ENCODE assay signal across 8 cellular contexts in genomic region chr12:26614217-26614616, GRCh38.
DNase-seq lines count a peak whose midpoint lies in the region; ATAC-seq lines count a peak whose summit lies in the region.

No MANE protein-coding gene starts in this region.

- H3K27me3 Mint-ChIP-seq in activated CD4-positive, alpha-beta T cell treated with anti-CD3 and anti-CD28 coated beads, Interleukin-2, amount 10 ng/mL, durations not matched to agents 24 days and 14 days: no peaks in the 10 kb centered on the region

- no peak overlapping the region for H3K27ac ChIP-seq in mesendoderm (ENCODE audit: low read depth, low read length)

- peak; percentile 65 for DNase-seq in activated CD4-positive, alpha-beta T cell treated with anti-CD3 and anti-CD28 coated beads, Interleukin-2, amount 10 ng/mL, durations not matched to agents 24 days and 14 days
- no peak for DNase-seq in activated CD4-positive, alpha-beta T cell treated with anti-CD3 and anti-CD28 coated beads for 1 hour
- DNase-seq in NCI-H748 (lab: John Stamatoyannopoulos, UW; ENCODE audit: unreplicated experiment) (peak; percentile 49), cerebellar cortex (ENCODE audit: low spot score) (peak; percentile 68), mesendoderm (peak; percentile 48)

- no peaks in the 10 kb centered on the region for H3K9me3 Mint-ChIP-seq in activated CD4-positive, alpha-beta T cell treated with anti-CD3 and anti-CD28 coated beads, Interleukin-2, amount 10 ng/mL, durations not matched to agents 24 days and 14 days

- H3K18ac ChIP-seq in mesendoderm (ENCODE audit: low read length): no peak overlapping the region

- no peaks in the 10 kb centered on the region for H3K36me3 Mint-ChIP-seq in activated CD4-positive, alpha-beta T cell treated with anti-CD3 and anti-CD28 coated beads, Interleukin-2, amount 10 ng/mL, durations not matched to agents 24 days and 14 days (ENCODE audit: low read depth)

- WGBS in mesendoderm (ENCODE audit: extremely low coverage, insufficient coverage, low lambda C conversion rate): no CpG with 5 or more reads among the region's 2 CpGs

- H3K27ac Mint-ChIP-seq in activated CD4-positive, alpha-beta T cell treated with anti-CD3 and anti-CD28 coated beads, Interleukin-2, amount 10 ng/mL, durations not matched to agents 24 days and 14 days: no peak overlapping the region

- no peak overlapping the region for H2BK120ac ChIP-seq in mesendoderm (ENCODE audit: low read depth, low read length)

- H4K5ac ChIP-seq in mesendoderm (ENCODE audit: low read length): no peak overlapping the region

- H3K56ac ChIP-seq in mesendoderm (ENCODE audit: low read length): no peak overlapping the region

- no peak overlapping the region for H3K4me3 ChIP-seq in mesendoderm (ENCODE audit: low read length)

- H3K23ac ChIP-seq in mesendoderm (ENCODE audit: low read length): no peak overlapping the region

- H3K27me3 ChIP-seq in mesendoderm (ENCODE audit: insufficient read depth, low read length, poor library complexity): no peaks in the 10 kb centered on the region

- no peak for ATAC-seq in GM18867 (IDR thresholded peaks at IDR 0.05; ENCODE audit: unreplicated experiment)
- ATAC-seq in HG02610 (IDR thresholded peaks at IDR 0.05; ENCODE audit: unreplicated experiment): no peak
- ATAC-seq in GM19452 (IDR thresholded peaks at IDR 0.05; ENCODE audit: unreplicated experiment): no peak

- no peak overlapping the region for H3K4ac ChIP-seq in mesendoderm (ENCODE audit: low read depth, low read length)

- no peak overlapping the region for H4K8ac ChIP-seq in mesendoderm (ENCODE audit: low read depth, low read length)

- H3K4me1 Mint-ChIP-seq in activated CD4-positive, alpha-beta T cell treated with anti-CD3 and anti-CD28 coated beads, Interleukin-2, amount 10 ng/mL, durations not matched to agents 24 days and 14 days: no peaks in the 10 kb centered on the region

- no peak overlapping the region for H3K4me2 ChIP-seq in mesendoderm (ENCODE audit: low read length)

- H2AK5ac ChIP-seq in mesendoderm (ENCODE audit: low read length): no peak overlapping the region

- no peaks in the 10 kb centered on the region for H3K79me2 ChIP-seq in mesendoderm (ENCODE audit: control insufficient read depth, insufficient read depth, low read length)

- H3K36me3 ChIP-seq in mesendoderm (ENCODE audit: control insufficient read depth, insufficient read depth, low read length): no peaks in the 10 kb centered on the region

- intact Hi-C loops in activated CD4-positive, alpha-beta T cell treated with anti-CD3 and anti-CD28 coated beads, Interleukin-2, amount 10 ng/mL, durations not matched to agents 24 days and 14 days (cut with micrococcal nuclease): loop anchor here (1.0 kb wide), 1 partner anchor 515 kb away; no protein-coding TSS in a partner anchor

- H3K4me3 Mint-ChIP-seq in activated CD4-positive, alpha-beta T cell treated with anti-CD3 and anti-CD28 coated beads, Interleukin-2, amount 10 ng/mL, durations not matched to agents 24 days and 14 days: no peak overlapping the region

- H3K4me1 ChIP-seq in mesendoderm (ENCODE audit: control insufficient read depth, low read depth, low read length): no peaks in the 10 kb centered on the region

- no peak overlapping the region for H2BK15ac ChIP-seq in mesendoderm (replicated peaks; ENCODE audit: low read depth)

- H3K9ac ChIP-seq in mesendoderm (ENCODE audit: low read length): no peak overlapping the region

- H3K79me1 ChIP-seq in mesendoderm (ENCODE audit: low read length): no peaks in the 10 kb centered on the region

- no peak overlapping the region for H2BK5ac ChIP-seq in mesendoderm (ENCODE audit: low read length)
